ENCODE assay signal across 8 cellular contexts in genomic region chr11:65314501-65315203, GRCh38. TPM values are rescaled to one million over a fixed set of nuclear protein-coding genes. Genes with fewer than 3 reads are reported as not detected.
A peak's percentile ranks its signal among the peaks of the same experiment; 100 is the strongest.
DNase-seq lines count a peak whose midpoint lies in the region; ATAC-seq and TF ChIP-seq lines count a peak whose summit lies in the region.

CDC42EP2 (plus strand) TSS chr11:65314866; CDS start chr11:65320899, 6,033 bp downstream.

- no peak for TF ChIP-seq CTCF in GM13977 (IDR thresholded peaks at IDR 0.05; ENCODE audit: extremely low read depth, insufficient read depth, missing control alignments)
- TF ChIP-seq CTCF in chondrocyte (IDR thresholded peaks at IDR 0.05): no peak

- no peaks in the 10 kb centered on the region for H3K36me3 Mint-ChIP-seq in chondrocyte (ENCODE audit: low read depth)

- DNase-seq in GM13977 (ENCODE audit: low spot score) (peak; percentile 93), NCI-H2171 (lab: John Stamatoyannopoulos, UW) (peak; percentile 61), chondrocyte (ENCODE audit: low spot score) (no peak), kidney tubule cell (ENCODE audit: low spot score) (peak; percentile 90)
- peak; percentile 58 to 67 for DNase-seq in activated CD4-positive, alpha-beta T cell treated with anti-CD3 and anti-CD28 coated beads for 24 hours (ENCODE audit: low read depth in 2 of 2)
- DNase-seq in stimulated activated CD4-positive, alpha-beta T cell treated with anti-CD3 and anti-CD28 coated beads, Interleukin-1b, Interleukin-23, amount 100 ng/mL, for 1 hour (ENCODE audit: low read depth in 2 of 2): peak; percentile 33 to 64

- H3K27me3 Mint-ChIP-seq in chondrocyte (ENCODE audit: low read depth): no peaks in the 10 kb centered on the region

- ATAC-seq in HG02759 (IDR thresholded peaks at IDR 0.05; ENCODE audit: unreplicated experiment) (peak; percentile 87), GM18519 (IDR thresholded peaks at IDR 0.05; ENCODE audit: low FRiP score, unreplicated experiment) (no peak)

- H3K4me1 Mint-ChIP-seq in chondrocyte (ENCODE audit: low read depth): peaks cover 33% of the 10 kb centered on the region

- no peaks in the 10 kb centered on the region for H3K9me3 Mint-ChIP-seq in chondrocyte (ENCODE audit: low read depth)

- in situ Hi-C loops in GM13977 (cut with MboI; ENCODE audit: low pct_unique_long_range_greater_than_20kb, low sequenced_read_pairs, unreplicated experiment): no loop called here

- peak within 1 kb of the TSS; percentile 95 for H3K27ac Mint-ChIP-seq in chondrocyte (ENCODE audit: unreplicated experiment)

- peak within 1 kb of the TSS; percentile 80 for H3K4me3 Mint-ChIP-seq in chondrocyte (ENCODE audit: unreplicated experiment)

RNA-seq across cellular contexts. Expression of gene CDC42EP2, which starts in this region (rescaled TPM):
- 7.3 to 12.8 TPM (median 12.6 TPM) in 3 replicates for total RNA-seq in chondrocyte
